8 cellular contexts compared by ENCODE assay signal in the genomic region with DNA sequence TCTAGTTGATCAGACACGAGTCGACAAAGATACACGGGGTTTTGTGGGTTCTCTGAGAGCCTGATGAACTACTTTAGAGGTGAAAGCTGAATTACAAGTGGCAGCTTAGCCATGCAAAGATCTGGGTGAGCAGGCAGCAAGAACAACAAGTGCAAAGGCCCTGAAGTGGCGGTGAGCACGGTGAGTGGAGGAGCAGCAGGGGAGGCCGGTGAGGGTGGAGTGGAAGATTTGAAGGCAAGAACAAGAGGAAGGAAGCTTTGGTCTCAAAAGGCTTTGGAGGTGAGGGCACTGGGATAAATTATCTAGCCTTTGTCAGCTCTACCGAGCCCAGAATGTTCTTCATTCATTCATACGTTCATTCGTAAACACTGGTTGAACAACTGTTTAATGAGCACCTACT. TPM values are rescaled to one million over a fixed set of nuclear protein-coding genes. Genes with fewer than 3 reads are reported as not detected.
DNase-seq lines count a peak whose midpoint lies in the region; FAIRE-seq and TF ChIP-seq lines count a peak whose summit lies in the region.

No MANE protein-coding gene starts in this region.

- peak overlapping the region; percentile 84 for H3K27ac Mint-ChIP-seq in Calu3 (ENCODE audit: unreplicated experiment)

- H3K27ac ChIP-seq in OCI-LY3 (ENCODE audit: low read length) (no peak overlapping the region), H1 (ENCODE audit: low read depth, low read length) (no peak overlapping the region), neuronal stem cell (replicated peaks; ENCODE audit: low read length) (no peak overlapping the region)

- H3K36me3 ChIP-seq in OCI-LY3 (replicated peaks; ENCODE audit: low read depth, low read length), result peaks cover 28% of the 10 kb centered on the region
- peaks cover 0 to 3% (median 0%) of the 10 kb centered on the region in 4 experiments; a peak in 1 of 8 replicates for H3K36me3 ChIP-seq in H1 (ENCODE audit: control insufficient read depth in 2 of 4, insufficient read depth in 4 of 4, low read length in 3 of 4)
- peaks cover 7 to 46% of the 10 kb centered on the region in 2 donors for H3K36me3 ChIP-seq in neuronal stem cell (replicated peaks in 1 of 2; ENCODE audit: control insufficient read depth in 2 of 2, insufficient read depth in 2 of 2, low read length in 2 of 2)

- no peak overlapping the region for H3K18ac ChIP-seq in H1 (ENCODE audit: extremely low read depth, low read length)
- H3K18ac ChIP-seq in neuronal stem cell (ENCODE audit: low read length), result no peak overlapping the region

- H3K9ac ChIP-seq in OCI-LY3 (ENCODE audit: low read length), result peak overlapping the region; percentile 97
- H3K9ac ChIP-seq in H1 (replicated peaks in 1 of 4; ENCODE audit: extremely low read depth in 1 of 4, low read depth in 3 of 4, low read length in 3 of 4), result no peak overlapping the region
- H3K9ac ChIP-seq in neuronal stem cell (ENCODE audit: low read depth, low read length, poor library complexity), result no peak overlapping the region

- H2BK20ac ChIP-seq in H1 (ENCODE audit: low read length), result no peak overlapping the region

- peaks cover 28% of the 10 kb centered on the region for H3K4me1 Mint-ChIP-seq in Calu3 (ENCODE audit: low read depth, unreplicated experiment)

- no peak for TF ChIP-seq EP300 in H1 (IDR thresholded peaks at IDR 0.05; ENCODE audit: borderline replicate concordance in 1 of 2, low read depth in 2 of 2, low read length in 2 of 2)

- FAIRE-seq in H1 (lab: Jason Lieb, UNC) (no peak), GM12891 (lab: Jason Lieb, UNC) (no peak)

- H3K4me1 ChIP-seq in OCI-LY3 (ENCODE audit: low read length) (peaks cover 24% of the 10 kb centered on the region), H1 (replicated peaks in 1 of 4; ENCODE audit: control insufficient read depth in 3 of 4, insufficient read depth in 4 of 4, low read length in 3 of 4) (peaks cover 0 to 9% (median 5%) of the 10 kb centered on the region in 4 experiments; a peak in 5 of 7 replicates), neuronal stem cell (ENCODE audit: control insufficient read depth in 2 of 2, insufficient read depth in 1 of 2, low read depth in 1 of 2, low read length in 2 of 2) (peaks cover 4 to 9% of the 10 kb centered on the region in 2 donors)

- H3K79me1 ChIP-seq in H1 (ENCODE audit: low read depth, low read length) (peaks cover 4% of the 10 kb centered on the region; the same call in 1 of the 2 replicates), neuronal stem cell (ENCODE audit: low read depth, low read length) (peaks cover 10% of the 10 kb centered on the region)

- no peak for TF ChIP-seq RAD21 in H1 (IDR thresholded peaks at IDR 0.05 in 1 of 2, conservative IDR thresholded peaks at IDR 0.05 in 1 of 2; ENCODE audit: low read depth in 2 of 2, low read length in 2 of 2)

- DNase-seq in Calu3 (no peak), H1 (ENCODE audit: low read depth in 1 of 2, low spot score in 2 of 2) (no peak), neuronal stem cell (ENCODE audit: low spot score) (no peak), NCI-H1930 (lab: John Stamatoyannopoulos, UW) (no peak), GM12891 (ENCODE audit: insufficient read length, low spot score) (no peak), DMS79 (lab: John Stamatoyannopoulos, UW) (no peak)
- no peak for DNase-seq in stimulated activated CD4-positive, alpha-beta T cell treated with anti-CD3 and anti-CD28 coated beads, Interleukin-2, amount 100 ng/mL, for 24 hours

- H3K23ac ChIP-seq in H1 (ENCODE audit: insufficient read length) (no peak overlapping the region), neuronal stem cell (ENCODE audit: low read depth, low read length, poor library complexity) (no peak overlapping the region)

- H3K27me3 Mint-ChIP-seq in Calu3 (ENCODE audit: unreplicated experiment), result no peaks in the 10 kb centered on the region

- intact Hi-C loops in Calu3 (cut with micrococcal nuclease; ENCODE audit: unreplicated experiment), result loop anchor here (1.0 to 2.0 kb wide), 2 partner anchors 58 to 91 kb away; no protein-coding TSS in a partner anchor

- CTCF ChIA-PET in Calu3 (lab: Charles Lee), result interaction anchor here (0.6 to 2.0 kb wide), 13 partner anchors 11 to 461 kb away, joined by 3 to 15 read pairs (median 4); a partner anchor contains a TSS
- CTCF ChIA-PET in H1 (lab: Charles Lee; ENCODE audit: partially characterized antibody), result interaction anchor here (0.6 to 2.3 kb wide), 26 partner anchors 10 to 448 kb away, joined by 3 to 22 read pairs (median 6); a partner anchor contains a TSS

- H3K14ac ChIP-seq in H1 (ENCODE audit: insufficient read length) (no peak overlapping the region), neuronal stem cell (ENCODE audit: low read length) (no peak overlapping the region)

- peaks cover 49% of the 10 kb centered on the region for H3K36me3 Mint-ChIP-seq in Calu3 (ENCODE audit: insufficient read depth, unreplicated experiment)

- TF ChIP-seq POLR2A in H1 (IDR thresholded peaks at IDR 0.05; ENCODE audit: control extremely low read depth in 1 of 2, low read depth in 2 of 2, low read length in 2 of 2) (no peak), GM12891 (IDR thresholded peaks at IDR 0.05; ENCODE audit: low read depth, low read length) (no peak)

- H3K23me2 ChIP-seq in H1 (ENCODE audit: low read depth, low read length), result peaks cover 10% of the 10 kb centered on the region

- H2BK15ac ChIP-seq in H1 (ENCODE audit: low read length) (peak overlapping the region; percentile 13; the same call in 1 of the 2 replicates), neuronal stem cell (ENCODE audit: low read length) (no peak overlapping the region)

- H2BK5ac ChIP-seq in H1 (ENCODE audit: low read depth, low read length) (no peak overlapping the region), neuronal stem cell (ENCODE audit: low read length) (no peak overlapping the region)

- POLR2A ChIA-PET in H1 (lab: Charles Lee; ENCODE audit: partially characterized antibody), result interaction anchor here (1.4 to 2.9 kb wide), 6 partner anchors 10 to 92 kb away, joined by 4 to 25 read pairs (median 6); a partner anchor contains a TSS

- H4K20me1 ChIP-seq in OCI-LY3 (ENCODE audit: insufficient read depth, low read length) (no peaks in the 10 kb centered on the region), H1 (replicated peaks in 1 of 2; ENCODE audit: control insufficient read depth in 1 of 2, insufficient read depth in 2 of 2, low read length in 2 of 2) (peaks cover 2 to 26% of the 10 kb centered on the region in 2 experiments)

- H3K4me3 ChIP-seq in OCI-LY3 (ENCODE audit: low read length) (peak overlapping the region; percentile 91), H1 (ENCODE audit: extremely low read depth in 1 of 4, insufficient read depth in 2 of 4, low read depth in 3 of 4, low read length in 4 of 4) (peak overlapping the region in 3 of 4 experiments; percentile 88 to 93 (median 89); a peak in 6 of 8 replicates), neuronal stem cell (ENCODE audit: low read length in 2 of 2) (peak overlapping the region; percentile 73 to 78)

- H4K91ac ChIP-seq in H1 (replicated peaks; ENCODE audit: insufficient read length, low read length), result no peak overlapping the region
- no peak overlapping the region for H4K91ac ChIP-seq in neuronal stem cell (ENCODE audit: low read depth, low read length, poor library complexity)

- no peak overlapping the region for H4K8ac ChIP-seq in H1 (ENCODE audit: extremely low read depth, insufficient read depth, low read length)
- no peak overlapping the region for H4K8ac ChIP-seq in neuronal stem cell (ENCODE audit: low read depth, low read length)

- no peak overlapping the region for H2BK120ac ChIP-seq in H1 (replicated peaks; ENCODE audit: low read depth, low read length)
- H2BK120ac ChIP-seq in neuronal stem cell (ENCODE audit: low read depth, low read length), result no peak overlapping the region

- no peak overlapping the region for H3K56ac ChIP-seq in H1 (replicated peaks; ENCODE audit: insufficient read length, low read depth, low read length)

- H3K4me2 ChIP-seq in OCI-LY3 (ENCODE audit: low read length) (peak overlapping the region; percentile 95), H1 (ENCODE audit: insufficient read depth in 1 of 2, low read depth in 2 of 2, low read length in 2 of 2) (peak overlapping the region; percentile 61 to 93), neuronal stem cell (ENCODE audit: insufficient read depth, low read length, poor library complexity, severe bottlenecking) (peak overlapping the region; percentile 89)

- H2AFZ ChIP-seq in OCI-LY3 (ENCODE audit: low read depth, low read length), result no peak overlapping the region
- no peak overlapping the region for H2AFZ ChIP-seq in H1 (ENCODE audit: low read length)
- no peak overlapping the region for H2AFZ ChIP-seq in neuronal stem cell (ENCODE audit: low read length)

- no peak for TF ChIP-seq CTCF in Calu3 (IDR thresholded peaks at IDR 0.05; ENCODE audit: unreplicated experiment)
- no peak for TF ChIP-seq CTCF in OCI-LY3 (IDR thresholded peaks at IDR 0.05; ENCODE audit: low read depth, low read length)
- no peak for TF ChIP-seq CTCF in H1 (IDR thresholded peaks at IDR 0.05; ENCODE audit: control extremely low read depth in 1 of 3, insufficient read depth in 1 of 3, low read depth in 1 of 3, low read length in 3 of 3)

- H4K5ac ChIP-seq in H1 (ENCODE audit: insufficient read length, low read depth, low read length), result no peak overlapping the region

- no peak overlapping the region for H2BK12ac ChIP-seq in H1 (ENCODE audit: low read depth, low read length)
- no peak overlapping the region for H2BK12ac ChIP-seq in neuronal stem cell (ENCODE audit: low read length)

- H3K4ac ChIP-seq in H1 (replicated peaks; ENCODE audit: insufficient read length, low read depth, low read length), result no peak overlapping the region
- H3K4ac ChIP-seq in neuronal stem cell (ENCODE audit: low read length), result no peak overlapping the region

- BruUV-seq in Calu3 (replicated peaks; lab: Mats Ljungman, UMichigan), result no TSS peak

- no peaks in the 10 kb centered on the region for H3K9me3 Mint-ChIP-seq in Calu3 (ENCODE audit: low read depth, unreplicated experiment)

- H3K4me3 Mint-ChIP-seq in Calu3 (ENCODE audit: low read depth, unreplicated experiment), result peak overlapping the region; percentile 86

- H2AK5ac ChIP-seq in H1 (ENCODE audit: low read depth, low read length) (no peak overlapping the region), neuronal stem cell (ENCODE audit: low read depth, low read length) (no peak overlapping the region)

- H3K79me2 ChIP-seq in OCI-LY3 (ENCODE audit: low read length), result peaks cover 55% of the 10 kb centered on the region
- H3K79me2 ChIP-seq in H1 (ENCODE audit: control insufficient read depth in 1 of 2, insufficient read depth in 2 of 2, low read length in 2 of 2), result peaks cover 0 to 8% of the 10 kb centered on the region in 2 experiments; a peak in 1 of 4 replicates

- no peaks in the 10 kb centered on the region for H3K27me3 ChIP-seq in OCI-LY3 (ENCODE audit: low read depth, low read length)
- no peaks in the 10 kb centered on the region for H3K27me3 ChIP-seq in H1 (replicated peaks in 1 of 4; ENCODE audit: control insufficient read depth in 3 of 4, extremely low read depth in 1 of 4, insufficient read depth in 3 of 4, low read length in 3 of 4)
- H3K27me3 ChIP-seq in neuronal stem cell (ENCODE audit: control insufficient read depth in 3 of 3, insufficient read depth in 3 of 3, low read depth in 1 of 3, low read length in 3 of 3), result no peaks in the 10 kb centered on the region

- H3K9me3 ChIP-seq in OCI-LY3 (ENCODE audit: insufficient read depth, low read length) (no peaks in the 10 kb centered on the region), H1 (ENCODE audit: insufficient read depth in 2 of 2, low read depth in 1 of 2, low read length in 1 of 2) (no peaks in the 10 kb centered on the region), neuronal stem cell (replicated peaks in 1 of 2; ENCODE audit: control insufficient read depth in 2 of 2, insufficient read depth in 1 of 2, low read depth in 1 of 2, low read length in 2 of 2) (peaks cover 0 to 7% of the 10 kb centered on the region in 2 donors)

- 88% methylated on average over 9 of the region's 9 CpGs; no CpG with 5 or more reads in 1 of the 2 experiments for WGBS in H1 (ENCODE audit: extremely low coverage in 1 of 2, insufficient coverage in 1 of 2, insufficient read length in 1 of 2, insufficient replicate concordance in 2 of 2, low coverage in 1 of 2, low lambda C conversion rate in 2 of 2, missing lambda C conversion rate in 1 of 2), 2 experiments
- no CpG with 5 or more reads among the region's 9 CpGs for whole genome bisulfite sequencing in neuronal stem cell (ENCODE audit: extremely low coverage in 2 of 2, insufficient read length in 2 of 2, insufficient replicate concordance in 1 of 2), 2 donors

RNA-seq across cellular contexts. Expression of a gene that starts 1.4 kb away (rescaled TPM):
- 29.6 and 30.9 TPM in 2 replicates for total RNA-seq in Calu3 (2022)
- 13.6 and 14.6 TPM in 2 replicates for total RNA-seq in H1 (2021; fragmentation: NEBNext Ultra II Directional; extraction: Animal tissue kit (Norgen Biotek cat#: 25700))
- polyA plus RNA-seq in H1 (2011; rRNA removed), result 3.5 and 5.9 TPM in 2 replicates
- 3.2 TPM for polyA plus RNA-seq in H1 (2011; cell fraction: cytosol; rRNA removed)
- polyA plus RNA-seq in H1 (2011; cell fraction: nucleus; rRNA removed), result 5.2 TPM
- 4.2 to 8.5 TPM (median 7.3 TPM) in 4 replicates for polyA plus RNA-seq in H1 (2012, experiment 1 of 2)
- 3.5 TPM for polyA plus RNA-seq in H1 (2012, experiment 2 of 2)
- 8.2 TPM for polyA plus RNA-seq in H1 (2013, experiment 1 of 2)
- polyA plus RNA-seq in H1 (2013, experiment 2 of 2), result 8.3 TPM
- polyA minus RNA-seq in H1 (2011; rRNA and poly(A)+ RNA removed), result 0.49 and 1.1 TPM in 2 replicates
- polyA minus RNA-seq in H1 (2011; cell fraction: cytosol; rRNA and poly(A)+ RNA removed), result 6.8 TPM
- polyA minus RNA-seq in H1 (2011; cell fraction: nucleus; rRNA and poly(A)+ RNA removed), result 5.9 TPM
- polyA plus RNA-seq in neuronal stem cell (2013, experiment 1 of 2), result 12.2 TPM
- 12.0 TPM for polyA plus RNA-seq in neuronal stem cell (2013, experiment 2 of 2)
- polyA plus RNA-seq in GM12891 (2012; ENCODE audit: low read depth, missing spikeins), result 4.6 TPM

RNA-seq across cellular contexts. Expression of a gene that starts 6.7 kb away (rescaled TPM):
- 18.5 and 21.8 TPM in 2 replicates for total RNA-seq in Calu3 (2022)
- total RNA-seq in H1 (2021; fragmentation: NEBNext Ultra II Directional; extraction: Animal tissue kit (Norgen Biotek cat#: 25700)), result 4.7 and 5.4 TPM in 2 replicates
- 4.4 and 7.0 TPM in 2 replicates for polyA plus RNA-seq in H1 (2011; rRNA removed)
- 3.9 TPM for polyA plus RNA-seq in H1 (2011; cell fraction: cytosol; rRNA removed)
- 7.3 TPM for polyA plus RNA-seq in H1 (2011; cell fraction: nucleus; rRNA removed)
- 1.3 to 4.2 TPM (median 3.6 TPM) in 4 replicates for polyA plus RNA-seq in H1 (2012, experiment 1 of 2)
- 2.7 TPM for polyA plus RNA-seq in H1 (2012, experiment 2 of 2)
- 2.8 TPM for polyA plus RNA-seq in H1 (2013, experiment 1 of 2)
- polyA plus RNA-seq in H1 (2013, experiment 2 of 2), result 3.4 TPM
- polyA minus RNA-seq in H1 (2011; rRNA and poly(A)+ RNA removed), result 0.73 and 0.79 TPM in 2 replicates
- 4.3 TPM for polyA minus RNA-seq in H1 (2011; cell fraction: cytosol; rRNA and poly(A)+ RNA removed)
- 6.0 TPM for polyA minus RNA-seq in H1 (2011; cell fraction: nucleus; rRNA and poly(A)+ RNA removed)
- polyA plus RNA-seq in neuronal stem cell (2013, experiment 1 of 2), result 3.1 TPM
- 3.8 TPM for polyA plus RNA-seq in neuronal stem cell (2013, experiment 2 of 2)
- polyA plus RNA-seq in GM12891 (2012; ENCODE audit: low read depth, missing spikeins), result 8.1 TPM

RNA-seq across cellular contexts. Expression of a gene that starts 7.5 kb away (rescaled TPM):
- 18.6 and 23.0 TPM in 2 replicates for total RNA-seq in Calu3 (2022)
- total RNA-seq in H1 (2021; fragmentation: NEBNext Ultra II Directional; extraction: Animal tissue kit (Norgen Biotek cat#: 25700)), result 17.6 and 18.5 TPM in 2 replicates
- 9.1 and 13.0 TPM in 2 replicates for polyA plus RNA-seq in H1 (2011; rRNA removed)
- 9.1 TPM for polyA plus RNA-seq in H1 (2011; cell fraction: cytosol; rRNA removed)
- polyA plus RNA-seq in H1 (2011; cell fraction: nucleus; rRNA removed), result 14.5 TPM
- polyA plus RNA-seq in H1 (2012, experiment 1 of 2), result 12.0 to 16.3 TPM (median 15.0 TPM) in 4 replicates
- 12.9 TPM for polyA plus RNA-seq in H1 (2012, experiment 2 of 2)
- polyA plus RNA-seq in H1 (2013, experiment 1 of 2), result 11.5 TPM
- polyA plus RNA-seq in H1 (2013, experiment 2 of 2), result 11.4 TPM
- polyA minus RNA-seq in H1 (2011; rRNA and poly(A)+ RNA removed), result 4.7 and 6.3 TPM in 2 replicates
- polyA minus RNA-seq in H1 (2011; cell fraction: cytosol; rRNA and poly(A)+ RNA removed), result 7.6 TPM
- 6.5 TPM for polyA minus RNA-seq in H1 (2011; cell fraction: nucleus; rRNA and poly(A)+ RNA removed)
- 19.2 TPM for polyA plus RNA-seq in neuronal stem cell (2013, experiment 1 of 2)
- polyA plus RNA-seq in neuronal stem cell (2013, experiment 2 of 2), result 18.4 TPM
- 6.5 TPM for polyA plus RNA-seq in GM12891 (2012; ENCODE audit: low read depth, missing spikeins)

RNA-seq across cellular contexts. Expression of a gene that starts 17.5 kb away (rescaled TPM):
- total RNA-seq in Calu3 (2022), result 6.0 and 7.1 TPM in 2 replicates
- 8.0 and 8.6 TPM in 2 replicates for total RNA-seq in H1 (2021; fragmentation: NEBNext Ultra II Directional; extraction: Animal tissue kit (Norgen Biotek cat#: 25700))
- polyA plus RNA-seq in H1 (2011; rRNA removed), result 6.5 and 9.8 TPM in 2 replicates
- polyA plus RNA-seq in H1 (2011; cell fraction: cytosol; rRNA removed), result 7.1 TPM
- polyA plus RNA-seq in H1 (2011; cell fraction: nucleus; rRNA removed), result 25.5 TPM
- polyA plus RNA-seq in H1 (2012, experiment 1 of 2), result 7.0 to 11.1 TPM (median 10.1 TPM) in 4 replicates
- 8.3 TPM for polyA plus RNA-seq in H1 (2012, experiment 2 of 2)
- polyA plus RNA-seq in H1 (2013, experiment 1 of 2), result 3.9 TPM
- 3.9 TPM for polyA plus RNA-seq in H1 (2013, experiment 2 of 2)
- polyA minus RNA-seq in H1 (2011; rRNA and poly(A)+ RNA removed), result 5.2 and 8.4 TPM in 2 replicates
- polyA minus RNA-seq in H1 (2011; cell fraction: cytosol; rRNA and poly(A)+ RNA removed), result 5.8 TPM
- 8.9 TPM for polyA minus RNA-seq in H1 (2011; cell fraction: nucleus; rRNA and poly(A)+ RNA removed)
- 6.9 TPM for polyA plus RNA-seq in neuronal stem cell (2013, experiment 1 of 2)
- polyA plus RNA-seq in neuronal stem cell (2013, experiment 2 of 2), result 6.6 TPM
- 3.3 TPM for polyA plus RNA-seq in GM12891 (2012; ENCODE audit: low read depth, missing spikeins)

RNA-seq across cellular contexts. Expression of a gene that starts 26.2 kb away (rescaled TPM):
- total RNA-seq in Calu3 (2022), result 29.8 and 33.4 TPM in 2 replicates
- total RNA-seq in H1 (2021; fragmentation: NEBNext Ultra II Directional; extraction: Animal tissue kit (Norgen Biotek cat#: 25700)), result 18.9 and 19.0 TPM in 2 replicates
- polyA plus RNA-seq in H1 (2011; rRNA removed), result 10.0 and 16.4 TPM in 2 replicates
- polyA plus RNA-seq in H1 (2011; cell fraction: cytosol; rRNA removed), result 10.7 TPM
- 17.3 TPM for polyA plus RNA-seq in H1 (2011; cell fraction: nucleus; rRNA removed)
- 9.1 to 16.9 TPM (median 15.6 TPM) in 4 replicates for polyA plus RNA-seq in H1 (2012, experiment 1 of 2)
- 7.5 TPM for polyA plus RNA-seq in H1 (2012, experiment 2 of 2)
- polyA plus RNA-seq in H1 (2013, experiment 1 of 2), result 22.8 TPM
- 19.2 TPM for polyA plus RNA-seq in H1 (2013, experiment 2 of 2)
- 2.1 and 4.3 TPM in 2 replicates for polyA minus RNA-seq in H1 (2011; rRNA and poly(A)+ RNA removed)
- polyA minus RNA-seq in H1 (2011; cell fraction: cytosol; rRNA and poly(A)+ RNA removed), result 9.6 TPM
- 14.9 TPM for polyA minus RNA-seq in H1 (2011; cell fraction: nucleus; rRNA and poly(A)+ RNA removed)
- 34.7 TPM for polyA plus RNA-seq in neuronal stem cell (2013, experiment 1 of 2)
- 32.1 TPM for polyA plus RNA-seq in neuronal stem cell (2013, experiment 2 of 2)
- 4.4 TPM for polyA plus RNA-seq in GM12891 (2012; ENCODE audit: low read depth, missing spikeins)
